Comparison of ENCODE assay signal across 9 cellular contexts in the genomic region with DNA sequence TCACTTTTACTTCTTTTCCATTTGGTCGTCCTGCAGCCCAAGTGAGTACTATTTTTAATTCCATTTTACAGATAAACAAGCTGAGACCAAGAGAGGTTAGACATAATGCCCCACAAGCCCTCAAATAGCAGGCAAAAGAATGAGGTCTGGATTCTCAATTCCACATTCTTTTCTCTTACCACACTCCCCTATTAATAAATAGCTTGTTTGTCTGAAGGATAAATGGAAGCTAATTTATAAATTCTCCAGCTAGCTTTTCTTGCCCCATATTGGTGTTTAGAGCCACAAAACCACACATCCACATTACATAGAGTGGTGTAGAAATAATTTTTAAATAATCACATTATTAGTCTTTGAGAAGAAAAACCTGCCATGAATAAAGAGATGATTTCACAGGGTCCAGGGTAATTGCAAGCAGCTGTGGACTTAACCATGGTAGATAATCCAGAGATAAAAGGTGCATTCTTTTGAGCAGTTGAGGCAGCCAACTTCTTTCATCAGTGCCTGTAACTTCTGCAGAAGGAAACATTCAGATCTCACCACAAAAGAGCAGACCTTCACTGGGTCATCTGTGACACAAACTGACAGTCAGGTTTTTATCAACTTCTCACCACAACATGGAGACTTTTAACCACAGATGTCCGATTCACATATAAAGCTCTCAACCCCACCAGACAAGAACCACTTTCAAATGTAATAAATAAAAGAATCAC.
DNase-seq lines count a peak whose midpoint lies in the region; ATAC-seq and TF ChIP-seq lines count a peak whose summit lies in the region.
"Had no signal": no experiment of that assay in that cellular context is flagged by ENCODE, and none has a peak within 500 bp of the region (broad histone marks: within the 10 kb centered on the region; RNA-seq: fewer than 3 reads in every experiment).

No MANE protein-coding gene starts in this region.

- peaks cover 7% of the 10 kb centered on the region for H3K9me3 Mint-ChIP-seq in activated naive CD4-positive, alpha-beta T cell treated with anti-CD3 and anti-CD28 coated beads, Interleukin-2, amount 50 U/mL, for 24 hours
- H3K9me3 Mint-ChIP-seq in T-helper 1 cell treated with Interleukin-12 subunit alpha and Interleukin-12 subunit beta and Interleukin-4 antibody, amounts not matched to agents 30 μg/mL and 1 μg/mL, for 36 hours: peaks cover 10% of the 10 kb centered on the region
- no peaks in the 10 kb centered on the region for H3K9me3 Mint-ChIP-seq in chondrocyte (ENCODE audit: low read depth)

- H3K4me1 Mint-ChIP-seq in activated naive CD4-positive, alpha-beta T cell treated with anti-CD3 and anti-CD28 coated beads, Interleukin-2, amount 50 U/mL, for 24 hours: peaks cover 96% of the 10 kb centered on the region
- H3K4me1 Mint-ChIP-seq in T-helper 1 cell treated with Interleukin-12 subunit alpha and Interleukin-12 subunit beta and Interleukin-4 antibody, amounts not matched to agents 30 μg/mL and 1 μg/mL, for 36 hours (ENCODE audit: low read depth): peaks cover 81% of the 10 kb centered on the region
- H3K4me1 Mint-ChIP-seq in chondrocyte (ENCODE audit: low read depth): no peaks in the 10 kb centered on the region

- H3K36me3 Mint-ChIP-seq in activated naive CD4-positive, alpha-beta T cell treated with anti-CD3 and anti-CD28 coated beads, Interleukin-2, amount 50 U/mL, for 24 hours: peaks cover 4% of the 10 kb centered on the region
- peaks cover 21% of the 10 kb centered on the region for H3K36me3 Mint-ChIP-seq in T-helper 1 cell treated with Interleukin-12 subunit alpha and Interleukin-12 subunit beta and Interleukin-4 antibody, amounts not matched to agents 30 μg/mL and 1 μg/mL, for 36 hours (ENCODE audit: low read depth)
- no peaks in the 10 kb centered on the region for H3K36me3 Mint-ChIP-seq in chondrocyte (ENCODE audit: low read depth)

- no peak for DNase-seq in activated naive CD4-positive, alpha-beta T cell treated with Interleukin-2 at 50 U/mL for 16 hours
- DNase-seq in COR-L47 (lab: John Stamatoyannopoulos, UW) (no peak), left cardiac atrium (no peak), chondrocyte (ENCODE audit: low spot score) (no peak), HK-2 (ENCODE audit: unreplicated experiment) (no peak)
- DNase-seq: mesendoderm had no signal

- peak overlapping the region; percentile 49 for H3K27ac Mint-ChIP-seq in activated naive CD4-positive, alpha-beta T cell treated with anti-CD3 and anti-CD28 coated beads, Interleukin-2, amount 50 U/mL, for 24 hours
- no peak overlapping the region for H3K27ac Mint-ChIP-seq in T-helper 1 cell treated with Interleukin-12 subunit alpha and Interleukin-12 subunit beta and Interleukin-4 antibody, amounts not matched to agents 30 μg/mL and 1 μg/mL, for 36 hours
- no peak overlapping the region for H3K27ac Mint-ChIP-seq in chondrocyte (ENCODE audit: unreplicated experiment)

- intact Hi-C loops in left cardiac atrium (cut with DNase I): no loop called here

- ATAC-seq in HG03025 (IDR thresholded peaks at IDR 0.05; ENCODE audit: low FRiP score, unreplicated experiment): peak; percentile 53
- no peak for ATAC-seq in left cardiac atrium

- no peak overlapping the region for H3K4me3 Mint-ChIP-seq in activated naive CD4-positive, alpha-beta T cell treated with anti-CD3 and anti-CD28 coated beads, Interleukin-2, amount 50 U/mL, for 24 hours
- H3K4me3 Mint-ChIP-seq in T-helper 1 cell treated with Interleukin-12 subunit alpha and Interleukin-12 subunit beta and Interleukin-4 antibody, amounts not matched to agents 30 μg/mL and 1 μg/mL, for 36 hours: peak overlapping the region; percentile 32
- no peak overlapping the region for H3K4me3 Mint-ChIP-seq in chondrocyte (ENCODE audit: unreplicated experiment)

- TF ChIP-seq CTCF in chondrocyte (IDR thresholded peaks at IDR 0.05): no peak

- H3K27me3 Mint-ChIP-seq in activated naive CD4-positive, alpha-beta T cell treated with anti-CD3 and anti-CD28 coated beads, Interleukin-2, amount 50 U/mL, for 24 hours: no peaks in the 10 kb centered on the region
- H3K27me3 Mint-ChIP-seq in T-helper 1 cell treated with Interleukin-12 subunit alpha and Interleukin-12 subunit beta and Interleukin-4 antibody, amounts not matched to agents 30 μg/mL and 1 μg/mL, for 36 hours (ENCODE audit: low read depth): no peaks in the 10 kb centered on the region
- no peaks in the 10 kb centered on the region for H3K27me3 Mint-ChIP-seq in chondrocyte (ENCODE audit: low read depth)
